12 cellular contexts compared by ENCODE assay signal in the genomic region with DNA sequence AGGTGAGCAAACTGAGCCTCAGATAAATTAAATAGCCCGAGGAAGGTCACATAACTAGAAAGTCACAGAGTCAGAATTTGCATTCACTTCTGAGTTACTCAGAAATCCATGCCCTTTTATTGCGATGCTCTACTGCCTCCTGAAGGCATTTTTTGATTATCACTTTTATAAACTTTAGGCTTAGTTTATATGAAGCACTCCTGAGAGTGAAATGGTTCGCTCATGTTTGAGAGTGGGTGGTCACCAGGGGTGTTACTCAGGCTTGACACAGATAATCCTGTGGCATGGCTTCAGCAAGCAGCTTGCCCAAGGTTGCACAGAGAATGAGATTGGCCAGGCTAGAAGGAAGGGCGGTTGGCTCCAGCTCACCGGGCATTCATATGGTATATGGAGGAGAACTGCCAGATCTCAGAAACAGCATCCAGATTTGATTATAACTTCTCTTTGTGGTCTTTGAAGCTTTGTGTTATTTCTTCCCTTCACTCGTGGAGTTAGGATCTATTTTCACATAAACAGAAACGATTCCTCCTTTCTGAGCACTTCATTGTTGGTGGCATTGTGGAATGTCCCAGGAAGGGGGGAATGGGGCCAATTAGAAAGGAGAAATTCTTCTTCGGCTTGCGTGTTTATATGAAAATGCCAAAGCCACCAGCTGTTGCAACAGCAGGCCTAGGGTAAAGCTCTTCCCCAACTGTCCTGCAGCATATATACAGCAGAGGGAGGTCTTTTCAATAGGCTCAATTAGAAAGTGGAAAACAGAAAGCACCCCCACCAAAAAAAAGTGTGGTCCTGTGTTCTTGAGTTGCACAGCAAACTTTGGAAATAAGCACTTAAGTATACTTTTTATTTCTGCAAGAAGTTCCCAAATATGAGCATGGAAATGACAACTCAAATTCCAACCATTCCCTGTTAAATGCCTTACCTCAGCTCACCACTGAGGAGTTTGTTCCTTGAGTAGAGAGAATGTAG.
DNase-seq lines count a peak whose midpoint lies in the region; ATAC-seq and TF ChIP-seq lines count a peak whose summit lies in the region.
"Had no signal": no experiment of that assay in that cellular context is flagged by ENCODE, and none has a peak within 500 bp of the region (broad histone marks: within the 10 kb centered on the region; RNA-seq: fewer than 3 reads in every experiment).

No MANE protein-coding gene starts in this region.

- peaks cover 54% of the 10 kb centered on the region for H3K4me1 Mint-ChIP-seq in chondrocyte (ENCODE audit: low read depth)

- DNase-seq in DMS 273 (lab: John Stamatoyannopoulos, UW; ENCODE audit: unreplicated experiment) (peak; percentile 89), MV-4-11 (lab: John Stamatoyannopoulos, UW) (peak; percentile 23), chondrocyte (ENCODE audit: low spot score) (no peak), non-pigmented ciliary epithelial cell (ENCODE audit: low read depth) (peak; percentile 23), HK-2 (ENCODE audit: unreplicated experiment) (no peak)
- DNase-seq: body of pancreas; Calu3; head of caudate nucleus; stimulated activated CD4-positive, alpha-beta T cell treated with anti-CD3 and anti-CD28 coated beads, Interleukin-4, amount 100 ng/mL, for 1 hour had no signal

- no peaks in the 10 kb centered on the region for H3K27me3 Mint-ChIP-seq in chondrocyte (ENCODE audit: low read depth)

- H3K4me3 Mint-ChIP-seq in chondrocyte (ENCODE audit: unreplicated experiment), result no peak overlapping the region

- ATAC-seq in GM21737 (IDR thresholded peaks at IDR 0.05; ENCODE audit: unreplicated experiment) (no peak), esophagus mucosa (no peak), GM21723 (IDR thresholded peaks at IDR 0.05; ENCODE audit: unreplicated experiment) (no peak)
- ATAC-seq: body of pancreas had no signal

- no peaks in the 10 kb centered on the region for H3K9me3 Mint-ChIP-seq in chondrocyte (ENCODE audit: low read depth)

- peak overlapping the region; percentile 93 for H3K27ac Mint-ChIP-seq in chondrocyte (ENCODE audit: unreplicated experiment)

- H3K36me3 Mint-ChIP-seq in chondrocyte (ENCODE audit: low read depth), result peaks cover 1% of the 10 kb centered on the region

- TF ChIP-seq CTCF in chondrocyte (IDR thresholded peaks at IDR 0.05), result peak; percentile 74

Comparison
In these comparisons a context has a peak if more than half of its experiments do, and no peak if none do; other contexts are left out.
1. DNase-seq: peak in DMS 273 (single experiment), MV-4-11 (single experiment) and non-pigmented ciliary epithelial cell (single experiment); none in chondrocyte (single experiment) and HK-2 (single experiment).